In the genomic region with DNA sequence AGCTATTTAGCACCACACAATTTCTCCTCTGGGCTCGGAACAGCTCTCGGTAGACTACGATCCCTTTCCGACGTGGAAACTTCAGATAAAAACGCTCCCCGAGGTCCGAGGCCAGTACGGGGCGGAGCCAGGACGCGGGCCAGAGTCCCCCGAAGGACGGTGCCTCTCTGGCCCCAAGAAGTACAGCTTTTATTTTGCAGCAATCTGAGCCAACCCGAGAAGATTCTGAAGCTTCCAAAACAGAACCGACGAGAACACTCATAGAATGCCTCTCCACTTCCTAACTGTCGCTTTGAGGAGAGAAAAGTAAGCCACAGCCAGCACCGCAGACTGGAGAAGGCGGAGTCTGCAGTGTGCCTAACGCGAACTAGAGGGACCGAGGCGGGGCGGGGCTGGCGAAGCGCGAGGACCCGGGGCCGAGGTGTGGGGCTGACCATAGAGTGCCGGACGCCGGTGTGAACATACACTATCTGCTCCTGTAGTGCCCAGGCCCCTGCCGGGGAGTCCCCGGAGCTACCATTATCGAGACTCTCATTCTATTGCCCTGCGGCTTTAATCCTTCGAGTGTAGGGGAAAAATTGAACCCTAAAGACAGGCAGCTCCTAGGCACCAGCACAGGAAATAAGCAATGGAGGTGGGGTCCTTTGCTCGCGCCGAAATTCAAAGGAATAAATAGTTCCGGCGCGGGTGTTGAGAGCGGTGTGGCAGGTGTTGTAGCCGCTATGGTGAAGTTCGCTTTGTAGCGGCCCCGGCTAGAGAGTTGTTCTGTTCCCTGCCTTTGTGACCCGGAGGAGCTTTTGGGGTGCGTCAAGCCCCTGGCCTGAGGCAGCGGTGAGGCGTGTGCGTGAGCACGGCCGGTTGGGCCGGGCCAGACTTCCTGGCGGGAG, we compare ENCODE assay signal across 8 cellular contexts. TPM values are rescaled to one million over a fixed set of nuclear protein-coding genes. Genes with fewer than 3 reads are reported as not detected.
A peak's percentile ranks its signal among the peaks of the same experiment; 100 is the strongest.
DNase-seq lines count a peak whose midpoint lies in the region; ATAC-seq and TF ChIP-seq lines count a peak whose summit lies in the region.

Gene SMC2, plus strand, starts transcription at position 663 of the 887 bp plus-strand sequence. CDS start 1,076 bp downstream, outside the sequence.

- no peaks in the 10 kb centered on the region for H3K9me3 Mint-ChIP-seq in activated B cell treated with CpG ODN at 0.5 μM for 24 hours

- peaks cover 12 to 51% (median 30%) of the 10 kb centered on the region in 6 donors for H3K4me1 ChIP-seq in spleen

- H3K9me3 ChIP-seq in AG04450 (ENCODE audit: control insufficient read depth, insufficient read depth, low read length) (no peaks in the 10 kb centered on the region), spleen (no peaks in the 10 kb centered on the region)

- H3K27ac ChIP-seq in AG04450 (ENCODE audit: low read depth, low read length) = peak within 1 kb of the TSS; percentile 93
- H3K27ac ChIP-seq in caudate nucleus (ENCODE audit: low read depth, low read length) = peak within 1 kb of the TSS; percentile 99
- peak within 1 kb of the TSS; percentile 92 to 98 (median 96) for H3K27ac ChIP-seq in spleen

- H3K27me3 ChIP-seq in AG04450 (ENCODE audit: control insufficient read depth, insufficient read depth, low read length) (no peaks in the 10 kb centered on the region), spleen (replicated peaks in 1 of 7) (no peaks in the 10 kb centered on the region)

- H3K4me3 ChIP-seq in AG04450 (ENCODE audit: low read depth, low read length) = peak within 1 kb of the TSS; percentile 71
- peak within 1 kb of the TSS; percentile 70 to 88 (median 84) for H3K4me3 ChIP-seq in spleen

- no peaks in the 10 kb centered on the region for H3K36me3 ChIP-seq in spleen

- intact Hi-C loops in activated B cell treated with CpG ODN at 0.5 μM for 24 hours (cut with micrococcal nuclease) = loop anchor here (1.0 to 5.0 kb wide), 8 partner anchors 653 to 1601 kb away; partner anchors contain the start of genes ABCA1, FSD1L, NIPSNAP3A and NIPSNAP3B
- intact Hi-C loops in spleen (cut with DNase I; ENCODE audit: low total_unique reads) = no loop called here

- H3K27ac Mint-ChIP-seq in activated B cell treated with CpG ODN at 0.5 μM for 24 hours = peak within 1 kb of the TSS; percentile 99

- POLR2A ChIA-PET in AG04450 (lab: Yijun Ruan, JAX) = interaction anchor here (0.6 to 1.4 kb wide), 2 partner anchors 17 to 19 kb away, joined by 4 to 7 read pairs; no protein-coding TSS in a partner anchor
- POLR2A ChIA-PET in activated B cell treated with CpG ODN at 0.5 μM for 24 hours (lab: Charles Lee) = interaction anchor here (0.7 to 1.9 kb wide), 7 partner anchors 21 to 1506 kb away, joined by 3 to 9 read pairs (median 5); partner anchors contain the start of genes NIPSNAP3A, NIPSNAP3B and SLC44A1

- peak within 1 kb of the TSS; percentile 99 for H3K4me3 Mint-ChIP-seq in activated B cell treated with CpG ODN at 0.5 μM for 24 hours

- DNase-seq in AG04450 (ENCODE audit: low read depth, low spot score) = peak; percentile 68
- peak; percentile 85 for DNase-seq in NCI-H226
- DNase-seq in activated B cell treated with CpG ODN at 0.5 μM for 24 hours = peak; percentile 90
- DNase-seq in caudate nucleus (lab: John Stamatoyannopoulos, UW) = peak; percentile 35 to 95 (median 87)
- DNase-seq in inferior parietal cortex (ENCODE audit: extremely low spot score) = peak; percentile 90
- peak; percentile 98 for DNase-seq in spleen

- TF ChIP-seq POLR2A in spleen (IDR thresholded peaks at IDR 0.05) = peak in 2 of 3 donors; percentile 24 to 58

- H3K27me3 Mint-ChIP-seq in activated B cell treated with CpG ODN at 0.5 μM for 24 hours = no peaks in the 10 kb centered on the region

- TF ChIP-seq CTCF in AG04450 (IDR thresholded peaks at IDR 0.05; ENCODE audit: low read depth, low read length) = no peak
- TF ChIP-seq CTCF in activated B cell treated with CpG ODN at 0.5 μM for 24 hours (IDR thresholded peaks at IDR 0.05) = no peak
- peak in 1 of 11 experiments; percentile 25 for TF ChIP-seq CTCF in spleen (IDR thresholded peaks at IDR 0.05 in 8 of 11, conservative IDR thresholded peaks at IDR 0.05 in 3 of 11)

- H3K4me1 Mint-ChIP-seq in activated B cell treated with CpG ODN at 0.5 μM for 24 hours = peaks cover 31% of the 10 kb centered on the region

- CTCF ChIA-PET in AG04450 (lab: Charles Lee) = interaction anchor here (0.5 to 3.7 kb wide), 6 partner anchors 16 to 1531 kb away, joined by 3 to 32 read pairs (median 4); no protein-coding TSS in a partner anchor
- CTCF ChIA-PET in activated B cell treated with CpG ODN at 0.5 μM for 24 hours (lab: Charles Lee) = interaction anchor here (1.4 kb wide), 1 partner anchor 650 kb away, joined by 3 read pairs; no protein-coding TSS in a partner anchor

- H3K36me3 Mint-ChIP-seq in activated B cell treated with CpG ODN at 0.5 μM for 24 hours (ENCODE audit: low read depth) = peaks cover 9% of the 10 kb centered on the region

- ATAC-seq in GM18909 (IDR thresholded peaks at IDR 0.05; ENCODE audit: poor library complexity, unreplicated experiment) = peak; percentile 91
- ATAC-seq in HG03175 (IDR thresholded peaks at IDR 0.05; ENCODE audit: unreplicated experiment) = peak; percentile 89
- peak; percentile 97 for ATAC-seq in activated B cell treated with CpG ODN at 0.5 μM for 24 hours (ENCODE audit: low read depth)

- 0% methylated on average over 53 to 58 of the region's 58 CpGs for WGBS in spleen, 5 donors

RNA-seq across cellular contexts. Expression of gene SMC2, which starts in this region (rescaled TPM):
- polyA plus RNA-seq in AG04450 (2011; rRNA removed) (5.5 and 9.3 TPM in 2 replicates), spleen (1 to 10 TPM; 3.0 to 4.2 (median 3.7) TPM)
- 3.3 and 6.4 TPM in 2 replicates for polyA minus RNA-seq in AG04450 (2011; rRNA and poly(A)+ RNA removed)
- total RNA-seq in activated B cell treated with CpG ODN at 0.5 μM for 24 hours (12.5 and 13.5 TPM in 2 replicates), spleen (10 to 100 TPM; 11.8 to 18.8 (median 12.8) TPM)

Comparison
In these comparisons a context has a peak if more than half of its experiments do, and no peak if none do; other contexts are left out.
1. Peak in every context shown above with its lines: DNase-seq, ATAC-seq, H3K4me3 ChIP-seq and H3K27ac ChIP-seq.